Comparison of ENCODE assay signal across 25 cellular contexts in genomic region chr11:57818812-57819211, GRCh38. TPM values are rescaled to one million over a fixed set of nuclear protein-coding genes. Genes with fewer than 3 reads are reported as not detected.
DNase-seq lines count a peak whose midpoint lies in the region; ATAC-seq, FAIRE-seq and TF ChIP-seq lines count a peak whose summit lies in the region.
"Had no signal": no experiment of that assay in that cellular context is flagged by ENCODE, and none has a peak within 500 bp of the region (broad histone marks: within the 10 kb centered on the region; RNA-seq: fewer than 3 reads in every experiment).

No MANE protein-coding gene starts in this region.

- no peak overlapping the region for H3K27ac Mint-ChIP-seq in type B pancreatic cell
- H3K27ac Mint-ChIP-seq: CD14-positive monocyte; CD4-positive, alpha-beta T cell had no signal

- 100% methylated on average over 1 of the region's 1 CpG for WGBS in K562 (ENCODE audit: insufficient coverage, low coverage, missing lambda C conversion rate)
- 100% methylated on average over 1 of the region's 1 CpG for WGBS in hepatocyte (ENCODE audit: low lambda C conversion rate, missing lambda C conversion rate)

- no peaks in the 10 kb centered on the region for H3K9me3 Mint-ChIP-seq in type B pancreatic cell
- H3K9me3 Mint-ChIP-seq: CD14-positive monocyte; CD4-positive, alpha-beta T cell had no signal

- no peak for TF ChIP-seq POLR2A in K562 (conservative IDR thresholded peaks at IDR 0.05)

- no peaks in the 10 kb centered on the region for H4K20me1 ChIP-seq in K562 (replicated peaks; ENCODE audit: control insufficient read depth, insufficient read depth, low read length)
- H4K20me1 ChIP-seq in hepatocyte (ENCODE audit: insufficient read depth, poor library complexity, severe bottlenecking): no peaks in the 10 kb centered on the region
- H4K20me1 ChIP-seq: BLaER1 treated with 17β-estradiol and CSF1 and Interleukin-3, amounts not matched to agents 10 nM and 100 nM had no signal

- intact Hi-C loops in Right ventricle myocardium superior (cut with DNase I): no loop called here
- intact Hi-C loops in K562 (cut with micrococcal nuclease): no loop called here
- intact Hi-C loops in upper lobe of right lung (cut with DNase I): no loop called here

- H3K36me3 ChIP-seq in cardiac muscle cell (peaks cover 45% of the 10 kb centered on the region), K562 (ENCODE audit: control insufficient read depth, insufficient read depth, low read length) (peaks cover 38% of the 10 kb centered on the region; the same call in 2 of the 3 replicates), hepatocyte (replicated peaks; ENCODE audit: insufficient read depth, low read depth) (peaks cover 12% of the 10 kb centered on the region), upper lobe of right lung (peaks cover 60% of the 10 kb centered on the region)
- H3K36me3 ChIP-seq: BE2C had no signal

- H3K27me3 ChIP-seq in cardiac muscle cell (no peaks in the 10 kb centered on the region), K562 (ENCODE audit: control insufficient read depth in 2 of 2, insufficient read depth in 2 of 2, low read length in 2 of 2) (no peaks in the 10 kb centered on the region), hepatocyte (no peaks in the 10 kb centered on the region), upper lobe of right lung (no peaks in the 10 kb centered on the region)
- H3K27me3 ChIP-seq: BE2C; BLaER1 treated with 17β-estradiol and CSF1 and Interleukin-3, amounts not matched to agents 10 nM and 100 nM had no signal

- H3K4me2 ChIP-seq in K562 (ENCODE audit: insufficient read depth, low read length) (no peak overlapping the region), hepatocyte (no peak overlapping the region)
- H3K4me2 ChIP-seq: A549; BLaER1 treated with 17β-estradiol and CSF1 and Interleukin-3, amounts not matched to agents 10 nM and 100 nM had no signal

- H3K4me3 ChIP-seq in cardiac muscle cell (no peak overlapping the region), K562 (no peak overlapping the region), hepatocyte (no peak overlapping the region), upper lobe of right lung (no peak overlapping the region)
- H3K4me3 ChIP-seq: A549; BLaER1 treated with 17β-estradiol and CSF1 and Interleukin-3, amounts not matched to agents 10 nM and 100 nM; GM23248 had no signal

- no peaks in the 10 kb centered on the region for H3K4me1 Mint-ChIP-seq in type B pancreatic cell (ENCODE audit: unreplicated experiment)
- H3K4me1 Mint-ChIP-seq: CD14-positive monocyte had no signal

- H3K4me3 Mint-ChIP-seq in type B pancreatic cell: no peak overlapping the region
- H3K4me3 Mint-ChIP-seq: CD14-positive monocyte; CD4-positive, alpha-beta T cell had no signal

- POLR2A ChIA-PET in K562 (lab: Yijun Ruan, JAX): interaction anchor here (0.6 to 0.9 kb wide), 6 partner anchors 10 to 498 kb away, joined by 3 read pairs; no protein-coding TSS in a partner anchor

- no peak for DNase-seq in cardiac muscle cell (ENCODE audit: low read depth in 1 of 2, low spot score in 1 of 2)
- no peak for DNase-seq in Right ventricle myocardium superior
- no peak for DNase-seq in K562 (ENCODE audit: extremely low read depth in 1 of 4, low spot score in 3 of 4)
- no peak for DNase-seq in hepatocyte (ENCODE audit: low spot score)
- no peak for DNase-seq in type B pancreatic cell (ENCODE audit: extremely low spot score, unreplicated experiment)
- DNase-seq in upper lobe of right lung: no peak
- DNase-seq in activated CD8-positive, alpha-beta memory T cell treated with anti-CD3 and anti-CD28 coated beads, Interleukin-2, amount 50 U/mL, for 4 hours: no peak
- DNase-seq: 8988T; ACHN; AML-193; BE2C; CD4-positive, alpha-beta T cell; COR-L47; DMS153; DND-41; GM23248; H7; HCEC 1CT had no signal

- H3K9me3 ChIP-seq in cardiac muscle cell (ENCODE audit: low read depth): no peaks in the 10 kb centered on the region
- H3K9me3 ChIP-seq in K562 (replicated peaks; ENCODE audit: control insufficient read depth, insufficient read depth, low read depth, low read length): no peaks in the 10 kb centered on the region
- no peaks in the 10 kb centered on the region for H3K9me3 ChIP-seq in hepatocyte (ENCODE audit: low read depth)
- no peaks in the 10 kb centered on the region for H3K9me3 ChIP-seq in upper lobe of right lung
- H3K9me3 ChIP-seq: A549; BE2C; BLaER1 treated with 17β-estradiol and CSF1 and Interleukin-3, amounts not matched to agents 10 nM and 100 nM had no signal

- no peak for TF ChIP-seq RAD21 in K562 (CRISPR knock-in tag; conservative IDR thresholded peaks at IDR 0.05 in 1 of 2, IDR thresholded peaks at IDR 0.05 in 1 of 2)

- H3K9me1 ChIP-seq in K562 (ENCODE audit: control insufficient read depth, insufficient read depth, low read length): no peaks in the 10 kb centered on the region

- no peak for TF ChIP-seq EP300 in K562 (IDR thresholded peaks at IDR 0.05; ENCODE audit: low read length)

- FAIRE-seq in K562 (lab: Jason Lieb, UNC): no peak
- FAIRE-seq: A549, G401.6, GM12892, H1 had no signal

- ATAC-seq in Right ventricle myocardium superior (ENCODE audit: poor library complexity) (no peak), K562 (no peak), upper lobe of right lung (no peak)
- ATAC-seq: A549 had no signal

- no peaks in the 10 kb centered on the region for H3K27me3 Mint-ChIP-seq in type B pancreatic cell
- H3K27me3 Mint-ChIP-seq: CD4-positive, alpha-beta T cell had no signal

- in situ Hi-C loops in K562 (cut with MboI): loop anchor here (25.0 kb wide), 1 partner anchor 693 kb away; the partner anchor contains the start of gene OR5B21

- peaks cover 25% of the 10 kb centered on the region for H3K36me3 Mint-ChIP-seq in type B pancreatic cell

- H2AFZ ChIP-seq in K562 (ENCODE audit: low read depth, low read length) (no peak overlapping the region), hepatocyte (no peak overlapping the region)
- H2AFZ ChIP-seq: GM23248 had no signal

- H3K79me2 ChIP-seq in K562 (ENCODE audit: control insufficient read depth, insufficient read depth, low read length) (no peaks in the 10 kb centered on the region), hepatocyte (no peaks in the 10 kb centered on the region)

- H3K4me1 ChIP-seq in cardiac muscle cell (ENCODE audit: low read depth) (no peaks in the 10 kb centered on the region), K562 (replicated peaks in 1 of 2; ENCODE audit: control insufficient read depth in 2 of 2, insufficient read depth in 2 of 2, low read length in 2 of 2) (no peaks in the 10 kb centered on the region), hepatocyte (ENCODE audit: insufficient read depth) (peaks cover 15% of the 10 kb centered on the region), upper lobe of right lung (no peaks in the 10 kb centered on the region)
- H3K4me1 ChIP-seq: A549; BE2C; BLaER1 treated with 17β-estradiol and CSF1 and Interleukin-3, amounts not matched to agents 10 nM and 100 nM had no signal

- CTCF ChIA-PET in K562 (lab: Yijun Ruan, JAX; ENCODE audit: low intra/inter-chr PET ratio): no interaction called here

- no peak overlapping the region for H3K9ac ChIP-seq in K562 (ENCODE audit: insufficient read depth in 1 of 2, low read depth in 2 of 2, low read length in 2 of 2)
- H3K9ac ChIP-seq: BLaER1 treated with 17β-estradiol and CSF1 and Interleukin-3, amounts not matched to agents 10 nM and 100 nM; GM23248 had no signal

- no peak for TF ChIP-seq CTCF in cardiac muscle cell (IDR thresholded peaks at IDR 0.05; ENCODE audit: low read depth, low read length)
- TF ChIP-seq CTCF in 22Rv1 (IDR thresholded peaks at IDR 0.05): no peak
- TF ChIP-seq CTCF in K562 (IDR thresholded peaks at IDR 0.05 in 2 of 3, conservative IDR thresholded peaks at IDR 0.05 in 1 of 3; ENCODE audit: insufficient read depth in 2 of 3, low read depth in 1 of 3, low read length in 3 of 3): no peak
- no peak for TF ChIP-seq CTCF in hepatocyte (IDR thresholded peaks at IDR 0.05; ENCODE audit: poor library complexity)
- TF ChIP-seq CTCF in type B pancreatic cell (conservative IDR thresholded peaks at IDR 0.05): no peak
- TF ChIP-seq CTCF in upper lobe of right lung (IDR thresholded peaks at IDR 0.05): no peak

- no TSS peak for BruUV-seq in K562 (replicated peaks; lab: Mats Ljungman, UMichigan)

- H3K27ac ChIP-seq in cardiac muscle cell: peak overlapping the region; percentile 69
- 0 out of 2 replicates have a peak overlapping the region, but pooled peaks have one; percentile 3 for H3K27ac ChIP-seq in 22Rv1
- no peak overlapping the region for H3K27ac ChIP-seq in K562 (ENCODE audit: extremely low read depth, low read depth, low read length)
- H3K27ac ChIP-seq in hepatocyte: peak overlapping the region; percentile 5
- no peak overlapping the region for H3K27ac ChIP-seq in upper lobe of right lung
- H3K27ac ChIP-seq: A549; BLaER1 treated with 17β-estradiol and CSF1 and Interleukin-3, amounts not matched to agents 10 nM and 100 nM; GM23248 had no signal

- H3K9me2 ChIP-seq in hepatocyte (replicated peaks; ENCODE audit: insufficient read depth): no peaks in the 10 kb centered on the region

TF ChIP-seq in K562, 482 proteins besides CTCF, POLR2A, EP300 and RAD21 (continues in another document):
- peak; percentile 72; the same call in 1 of the 2 replicates for TF ChIP-seq POLR2AphosphoS2 (IDR thresholded peaks at IDR 0.05; ENCODE audit: low read length)
- TF ChIP-seq RBM17 (IDR thresholded peaks at IDR 0.05; ENCODE audit: borderline replicate concordance, low read depth, low read length): no peak

RNA-seq across cellular contexts. Expression of gene CTNND1, which starts 57.2 kb away (rescaled TPM):
- total RNA-seq in cardiac muscle cell (125 and 153 TPM in 2 replicates), Right ventricle myocardium superior (66.5 TPM), K562 (2014; rRNA removed) (38.2 and 48.9 TPM in 2 replicates), K562 (2014; rRNA removed; fragmentation: Illumina TruSeq; extraction: Trizol) (37.4 and 41.7 TPM in 2 replicates), K562 (2015; rRNA removed; fragmentation: Illumina TruSeq; extraction: Trizol) (41.5 and 43.3 TPM in 2 replicates), K562 (2021) (55.0 and 59.4 TPM in 2 replicates), hepatocyte (124 and 130 TPM in 2 replicates), type B pancreatic cell (ENCODE audit: low replicate concordance) (187 and 253 TPM in 2 replicates), upper lobe of right lung (245 TPM)
- polyA plus RNA-seq in cardiac muscle cell (95.4 and 125 TPM in 2 replicates), K562 (2011; rRNA removed) (74.0 and 84.2 TPM in 2 replicates), K562 (2014; fragmentation: Illumina TruSeq; extraction: Trizol) (47.2 and 54.9 TPM in 2 replicates), K562 (2014; fragmentation: Nextera tagmentation; extraction: Ambion mirVana) (10 to 100 TPM; 11.1 to 23.8 TPM), K562 (2014; rRNA removed) (33.6 and 36.8 TPM in 2 replicates), hepatocyte (59.4 and 65.0 TPM in 2 replicates)
- 231 and 262 TPM in 2 replicates for total RNA-seq in K562 (2011; cell fraction: chromatin; rRNA removed; ENCODE audit: low replicate concordance)
- total RNA-seq in K562 (2011; cell fraction: nucleolus; rRNA removed): 84.4 and 84.7 TPM in 2 replicates
- total RNA-seq in K562 (2011; cell fraction: nucleoplasm; rRNA removed): 126 and 154 TPM in 2 replicates
- 57.8 and 67.2 TPM in 2 replicates for polyA plus RNA-seq in K562 (2011; cell fraction: cytosol; rRNA removed)
- polyA plus RNA-seq in K562 (2011; cell fraction: nucleus; rRNA removed): 68.6 and 69.0 TPM in 2 replicates
- polyA plus RNA-seq in K562 (2012): 35.7 and 45.2 TPM in 2 replicates
- polyA minus RNA-seq in K562 (2011; rRNA and poly(A)+ RNA removed): 136 and 146 TPM in 2 replicates
- 61.1 and 105 TPM in 2 replicates for polyA minus RNA-seq in K562 (2011; cell fraction: cytosol; rRNA and poly(A)+ RNA removed)
- 34.9 and 59.4 TPM in 2 replicates for polyA minus RNA-seq in K562 (2011; cell fraction: nucleus; rRNA and poly(A)+ RNA removed)

Comparison
In these comparisons a context has a peak if more than half of its experiments do, and no peak if none do; other contexts are left out.
1. H3K27ac ChIP-seq: peak in cardiac muscle cell (single experiment), 22Rv1 (single experiment) and hepatocyte (single experiment); none in K562 (single experiment) and upper lobe of right lung (single experiment).